In the genomic region with DNA sequence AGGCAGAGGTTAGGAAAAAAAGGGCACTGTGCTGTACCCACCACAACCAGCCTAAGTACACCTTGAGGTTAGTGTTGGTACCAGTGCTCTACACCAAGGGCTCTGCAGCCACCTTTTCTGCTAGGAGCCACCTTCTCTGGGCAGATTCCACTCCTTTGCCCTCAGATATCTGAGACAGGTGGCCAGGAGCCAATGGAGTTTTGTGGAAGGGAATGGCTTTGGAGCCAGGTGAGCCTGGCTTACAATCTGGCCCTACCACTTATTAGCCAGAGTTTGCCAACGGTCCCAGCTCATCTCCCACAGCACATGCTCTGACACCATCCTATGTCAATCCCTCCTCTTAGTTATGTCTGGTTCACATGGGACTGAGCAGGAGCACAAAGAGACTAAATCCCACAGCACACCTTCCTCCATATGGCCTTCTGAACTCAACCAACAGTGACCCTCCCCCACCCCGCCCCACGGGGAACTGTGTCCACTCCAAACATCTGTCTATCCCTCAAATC, we compare ENCODE assay signal across 12 cellular contexts.
DNase-seq lines count a peak whose midpoint lies in the region; ATAC-seq and TF ChIP-seq lines count a peak whose summit lies in the region.
"Had no signal": no experiment of that assay in that cellular context is flagged by ENCODE, and none has a peak within 500 bp of the region (broad histone marks: within the 10 kb centered on the region; RNA-seq: fewer than 3 reads in every experiment).

No MANE protein-coding gene starts in this region.

- no peak for TF ChIP-seq POLR2A in uterus (IDR thresholded peaks at IDR 0.05)
- no peak for TF ChIP-seq POLR2A in gastrocnemius medialis (IDR thresholded peaks at IDR 0.05)

- H3K18ac ChIP-seq in neuronal stem cell (ENCODE audit: low read length) = no peak overlapping the region

- peak overlapping the region; percentile 77 for H3K4me2 ChIP-seq in OCI-LY3 (ENCODE audit: low read length)
- H3K4me2 ChIP-seq in neuronal stem cell (ENCODE audit: insufficient read depth, low read length, poor library complexity, severe bottlenecking) = no peak overlapping the region

- H3K27me3 Mint-ChIP-seq in natural killer cell (ENCODE audit: low read depth in 2 of 2) = peaks cover 0 to 3% of the 10 kb centered on the region in 2 donors

- H4K8ac ChIP-seq in neuronal stem cell (ENCODE audit: low read depth, low read length) = no peak overlapping the region

- no peaks in the 10 kb centered on the region for H3K79me1 ChIP-seq in neuronal stem cell (ENCODE audit: low read depth, low read length)

- H3K27me3 ChIP-seq in OCI-LY3 (ENCODE audit: low read depth, low read length) (no peaks in the 10 kb centered on the region), dorsolateral prefrontal cortex (no peaks in the 10 kb centered on the region), neuronal stem cell (ENCODE audit: control insufficient read depth in 3 of 3, insufficient read depth in 3 of 3, low read depth in 1 of 3, low read length in 3 of 3) (no peaks in the 10 kb centered on the region), uterus (no peaks in the 10 kb centered on the region), gastrocnemius medialis (no peaks in the 10 kb centered on the region)

- H3K9me3 ChIP-seq in OCI-LY3 (ENCODE audit: insufficient read depth, low read length) (no peaks in the 10 kb centered on the region), neuronal stem cell (replicated peaks in 1 of 2; ENCODE audit: control insufficient read depth in 2 of 2, insufficient read depth in 1 of 2, low read depth in 1 of 2, low read length in 2 of 2) (no peaks in the 10 kb centered on the region), uterus (no peaks in the 10 kb centered on the region), gastrocnemius medialis (no peaks in the 10 kb centered on the region)

- H3K4me1 ChIP-seq in OCI-LY3 (ENCODE audit: low read length) = peaks cover 91% of the 10 kb centered on the region
- H3K4me1 ChIP-seq in neuronal stem cell (ENCODE audit: control insufficient read depth in 2 of 2, insufficient read depth in 1 of 2, low read depth in 1 of 2, low read length in 2 of 2) = peaks cover 16 to 39% of the 10 kb centered on the region in 2 donors
- H3K4me1 ChIP-seq in uterus = peaks cover 16% of the 10 kb centered on the region in 2 donors
- H3K4me1 ChIP-seq in gastrocnemius medialis = peaks cover 21 to 40% of the 10 kb centered on the region in 2 donors

- H3K79me2 ChIP-seq in OCI-LY3 (ENCODE audit: low read length) = no peaks in the 10 kb centered on the region

- H2AFZ ChIP-seq in OCI-LY3 (ENCODE audit: low read depth, low read length) (no peak overlapping the region), neuronal stem cell (ENCODE audit: low read length) (peak overlapping the region; percentile 63)

- H3K4me3 Mint-ChIP-seq in natural killer cell = no peak overlapping the region

- no peak for TF ChIP-seq CTCF in OCI-LY3 (IDR thresholded peaks at IDR 0.05; ENCODE audit: low read depth, low read length)
- TF ChIP-seq CTCF in dorsolateral prefrontal cortex (IDR thresholded peaks at IDR 0.05 in 54 of 56, conservative IDR thresholded peaks at IDR 0.05 in 2 of 56; ENCODE audit: low read depth in 1 of 56, partially characterized antibody in 56 of 56) = no peak
- TF ChIP-seq CTCF in uterus (IDR thresholded peaks at IDR 0.05) = no peak
- TF ChIP-seq CTCF in gastrocnemius medialis (IDR thresholded peaks at IDR 0.05 in 4 of 5, conservative IDR thresholded peaks at IDR 0.05 in 1 of 5) = no peak
- no peak for TF ChIP-seq CTCF in natural killer cell (IDR thresholded peaks at IDR 0.05)

- H3K4me3 ChIP-seq in OCI-LY3 (ENCODE audit: low read length) = peak overlapping the region; percentile 9
- no peak overlapping the region for H3K4me3 ChIP-seq in dorsolateral prefrontal cortex
- H3K4me3 ChIP-seq in neuronal stem cell (ENCODE audit: low read length in 2 of 2) = no peak overlapping the region
- H3K4me3 ChIP-seq in uterus = no peak overlapping the region
- no peak overlapping the region for H3K4me3 ChIP-seq in gastrocnemius medialis

- H2AK5ac ChIP-seq in neuronal stem cell (ENCODE audit: low read depth, low read length) = no peak overlapping the region

- no peak overlapping the region for H4K91ac ChIP-seq in neuronal stem cell (ENCODE audit: low read depth, low read length, poor library complexity)

- H3K27ac Mint-ChIP-seq in natural killer cell = no peak overlapping the region

- H3K36me3 ChIP-seq in OCI-LY3 (replicated peaks; ENCODE audit: low read depth, low read length) = no peaks in the 10 kb centered on the region
- H3K36me3 ChIP-seq in neuronal stem cell (replicated peaks in 1 of 2; ENCODE audit: control insufficient read depth in 2 of 2, insufficient read depth in 2 of 2, low read length in 2 of 2) = no peaks in the 10 kb centered on the region
- H3K36me3 ChIP-seq in uterus = no peaks in the 10 kb centered on the region
- no peaks in the 10 kb centered on the region for H3K36me3 ChIP-seq in gastrocnemius medialis

- intact Hi-C loops in dorsolateral prefrontal cortex (cut with DNase I) (no loop called here), uterus (cut with DNase I; ENCODE audit: low total_unique reads) (no loop called here), gastrocnemius medialis (cut with DNase I; ENCODE audit: low total_unique reads) (loop anchor here (5.0 kb wide), 1 partner anchor 42 kb away; no protein-coding TSS in a partner anchor), natural killer cell (cut with micrococcal nuclease) (no loop called here)

- no peak overlapping the region for H2BK120ac ChIP-seq in neuronal stem cell (ENCODE audit: low read depth, low read length)

- H3K36me3 Mint-ChIP-seq in natural killer cell = no peaks in the 10 kb centered on the region

- no peak overlapping the region for H3K4ac ChIP-seq in neuronal stem cell (ENCODE audit: low read length)

- H2BK12ac ChIP-seq in neuronal stem cell (ENCODE audit: low read length) = no peak overlapping the region

- H3K4me1 Mint-ChIP-seq in natural killer cell = no peaks in the 10 kb centered on the region

- ATAC-seq in gastrocnemius medialis = no peak
- ATAC-seq in GM21576 (IDR thresholded peaks at IDR 0.05; ENCODE audit: unreplicated experiment) = no peak
- no peak for ATAC-seq in natural killer cell

- H3K9me3 Mint-ChIP-seq in natural killer cell = no peaks in the 10 kb centered on the region

- H3K9ac ChIP-seq in OCI-LY3 (ENCODE audit: low read length) (peak overlapping the region; percentile 46), neuronal stem cell (ENCODE audit: low read depth, low read length, poor library complexity) (no peak overlapping the region)

- no CpG with 5 or more reads among the region's 3 CpGs for WGBS in neuronal stem cell (ENCODE audit: extremely low coverage in 2 of 2, insufficient read length in 2 of 2, insufficient replicate concordance in 1 of 2), 2 donors

- H3K27ac ChIP-seq in OCI-LY3 (ENCODE audit: low read length) (peak overlapping the region; percentile 85), dorsolateral prefrontal cortex (peak overlapping the region in 55 of 59 donors; percentile 1 to 98 (median 81)), neuronal stem cell (replicated peaks; ENCODE audit: low read length) (no peak overlapping the region), uterus (peak overlapping the region; percentile 68 to 70), gastrocnemius medialis (no peak overlapping the region)

- no peaks in the 10 kb centered on the region for H4K20me1 ChIP-seq in OCI-LY3 (ENCODE audit: insufficient read depth, low read length)

- no peak overlapping the region for H2BK5ac ChIP-seq in neuronal stem cell (ENCODE audit: low read length)

- no peak for DNase-seq in dorsolateral prefrontal cortex
- DNase-seq in neuronal stem cell (ENCODE audit: low spot score) = no peak
- no peak for DNase-seq in uterus
- DNase-seq in gastrocnemius medialis = no peak
- no peak for DNase-seq in natural killer cell
- DNase-seq: dermis blood vessel endothelial cell; GDM1; Kasumi-1; stimulated activated CD4-positive, alpha-beta T cell treated with anti-CD3 and anti-CD28 coated beads, Interleukin-2, amount 100 ng/mL, for 48 hours; SW 1271 had no signal

- in situ Hi-C loops in gastrocnemius medialis (cut with MboI; ENCODE audit: low sequenced_read_pairs in 4 of 4) = loop anchor here in 1 of 4 donors (25.0 kb wide), 1 partner anchor 267 kb away; no protein-coding TSS in a partner anchor

- no peak overlapping the region for H3K23ac ChIP-seq in neuronal stem cell (ENCODE audit: low read depth, low read length, poor library complexity)

- H3K14ac ChIP-seq in neuronal stem cell (ENCODE audit: low read length) = no peak overlapping the region

- no peak overlapping the region for H2BK15ac ChIP-seq in neuronal stem cell (ENCODE audit: low read length)

Comparison
In these comparisons a context has a peak if more than half of its experiments do, and no peak if none do; other contexts are left out.
1. H3K27ac ChIP-seq: peak in OCI-LY3 (single experiment), dorsolateral prefrontal cortex (55 of 59) and uterus (2 of 2); none in neuronal stem cell (single experiment) and gastrocnemius medialis (0 of 4).